14 cellular contexts compared by ENCODE assay signal in genomic region chr7:18575989-18576572, GRCh38.
"Had no signal": no experiment of that assay in that cellular context is flagged by ENCODE, and none has a peak within 500 bp of the region (broad histone marks: within the 10 kb centered on the region; RNA-seq: fewer than 3 reads in every experiment).

No MANE protein-coding gene starts in this region.

- H3K4me3 ChIP-seq: right atrium auricular region, upper lobe of left lung had no signal

- H3K4me3 Mint-ChIP-seq: activated naive CD4-positive, alpha-beta T cell treated with anti-CD3 and anti-CD28 coated beads, Interleukin-2, amount 50 U/mL, for 24 hours; endodermal cell; T-helper 1 cell treated with Interleukin-12 subunit alpha and Interleukin-12 subunit beta and Interleukin-4 antibody, amounts not matched to agents 30 μg/mL and 1 μg/mL, for 36 hours had no signal

- H3K9me3 Mint-ChIP-seq: activated naive CD4-positive, alpha-beta T cell treated with anti-CD3 and anti-CD28 coated beads, Interleukin-2, amount 50 U/mL, for 24 hours; endodermal cell; T-helper 1 cell treated with Interleukin-12 subunit alpha and Interleukin-12 subunit beta and Interleukin-4 antibody, amounts not matched to agents 30 μg/mL and 1 μg/mL, for 36 hours had no signal

- H3K4me1 ChIP-seq: right atrium auricular region, upper lobe of left lung had no signal

- H3K4me1 Mint-ChIP-seq: activated naive CD4-positive, alpha-beta T cell treated with anti-CD3 and anti-CD28 coated beads, Interleukin-2, amount 50 U/mL, for 24 hours; endodermal cell had no signal

- H3K27ac Mint-ChIP-seq: activated naive CD4-positive, alpha-beta T cell treated with anti-CD3 and anti-CD28 coated beads, Interleukin-2, amount 50 U/mL, for 24 hours; endodermal cell; T-helper 1 cell treated with Interleukin-12 subunit alpha and Interleukin-12 subunit beta and Interleukin-4 antibody, amounts not matched to agents 30 μg/mL and 1 μg/mL, for 36 hours had no signal

- H3K27me3 Mint-ChIP-seq: activated naive CD4-positive, alpha-beta T cell treated with anti-CD3 and anti-CD28 coated beads, Interleukin-2, amount 50 U/mL, for 24 hours had no signal

- H3K27me3 ChIP-seq: brain microvascular endothelial cell, right atrium auricular region, upper lobe of left lung had no signal

- ATAC-seq: activated CD4-positive, CD25-positive, alpha-beta regulatory T cell treated with anti-CD3 and anti-CD28 coated beads, Interleukin-2, amount 50 U/mL, for 24 hours had no signal

- H3K27ac ChIP-seq: brain microvascular endothelial cell, right atrium auricular region, upper lobe of left lung had no signal

- H3K36me3 ChIP-seq: brain microvascular endothelial cell, right atrium auricular region, upper lobe of left lung had no signal

- H3K9me3 ChIP-seq: right atrium auricular region, upper lobe of left lung had no signal

- DNase-seq: activated effector memory CD4-positive, alpha-beta T cell treated with Interleukin-2 at 50 U/mL for 16 hours; activated T-cell treated with anti-CD3 and anti-CD28 coated beads, Interleukin-2, amount 50 U/mL, for 1 hour; amygdala; brain microvascular endothelial cell; cerebellar nuclear complex; endodermal cell; hippocampal formation; posterior cingulate gyrus; stimulated activated naive CD4-positive, alpha-beta T cell treated with Interleukin-2 at 50 U/mL for 16 hours; upper lobe of left lung had no signal

- H3K36me3 Mint-ChIP-seq: activated naive CD4-positive, alpha-beta T cell treated with anti-CD3 and anti-CD28 coated beads, Interleukin-2, amount 50 U/mL, for 24 hours had no signal
